In genomic region chr14:92565718-92566115, GRCh38 we compare ENCODE assay signal across 1 cellular context.
TF ChIP-seq lines count a peak whose summit lies in the region.

No MANE protein-coding gene starts in this region.

TF ChIP-seq in SK-N-SH treated with all-trans-retinoic acid at 6 μM for 48 hours, 23 proteins besides CTCF, POLR2A, EP300 and RAD21 (continued from another document):
- TF ChIP-seq CSRNP3 (CRISPR knock-in tag; IDR thresholded peaks at IDR 0.05), result no peak
- no peak for TF ChIP-seq PATZ1 (CRISPR knock-in tag; IDR thresholded peaks at IDR 0.05; ENCODE audit: borderline replicate concordance)
- no peak for TF ChIP-seq ZNF565 (CRISPR knock-in tag; conservative IDR thresholded peaks at IDR 0.05; ENCODE audit: low read depth)
- TF ChIP-seq TCF4 (CRISPR knock-in tag; IDR thresholded peaks at IDR 0.05; ENCODE audit: borderline replicate concordance), result no peak
- TF ChIP-seq PPARA (CRISPR knock-in tag; IDR thresholded peaks at IDR 0.05; ENCODE audit: borderline replicate concordance), result no peak
- no peak for TF ChIP-seq ESRRG (CRISPR knock-in tag; IDR thresholded peaks at IDR 0.05)
- TF ChIP-seq ARNTL (CRISPR knock-in tag; IDR thresholded peaks at IDR 0.05; ENCODE audit: borderline replicate concordance, low read depth), result no peak
TF ChIP-seq in SK-N-SH treated with all-trans-retinoic acid at 6 μM for 48 hours: peak in this region for 0.
